In the genomic region with DNA sequence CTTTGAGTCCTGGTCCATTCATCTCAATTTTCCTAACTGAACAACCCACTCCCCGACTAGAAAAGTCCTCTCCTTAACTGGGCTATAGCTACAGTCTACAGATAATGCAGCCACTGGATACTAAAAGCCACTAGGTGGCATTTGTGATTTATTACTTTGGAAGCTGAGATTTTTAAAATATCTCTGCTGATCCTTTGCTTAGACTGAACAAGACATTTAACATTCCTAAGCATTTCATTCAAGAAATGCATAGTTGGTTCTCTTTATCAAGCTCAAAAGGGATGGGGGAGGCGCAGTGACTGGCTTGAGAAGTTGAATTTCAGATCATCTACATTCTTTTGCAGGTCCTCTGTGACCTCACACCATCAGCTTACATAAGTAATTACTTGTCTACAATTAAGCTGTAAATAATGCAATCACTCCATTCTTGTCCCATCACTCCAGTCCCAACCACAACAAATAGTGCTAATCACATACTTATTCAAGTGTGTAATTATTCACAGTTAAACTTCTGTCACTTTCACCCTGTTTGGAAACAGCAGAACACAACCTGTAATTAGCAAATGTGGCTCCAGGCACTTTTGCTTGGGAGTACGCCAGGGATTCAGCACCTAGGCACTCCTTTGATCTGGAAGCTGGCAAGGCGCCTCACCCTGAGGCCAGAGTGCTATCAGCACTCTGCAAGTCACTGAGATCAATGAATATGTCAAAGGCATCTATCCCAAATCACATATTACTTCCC, we compare ENCODE assay signal across 9 cellular contexts.
DNase-seq lines count a peak whose midpoint lies in the region; ATAC-seq, FAIRE-seq and TF ChIP-seq lines count a peak whose summit lies in the region.
"Had no signal": no experiment of that assay in that cellular context is flagged by ENCODE, and none has a peak within 500 bp of the region (broad histone marks: within the 10 kb centered on the region; RNA-seq: fewer than 3 reads in every experiment).

No MANE protein-coding gene starts in this region.

- H3K27ac Mint-ChIP-seq in CD4-positive, alpha-beta memory T cell: no peak overlapping the region

- POLR2A ChIA-PET in CD4-positive, alpha-beta memory T cell (lab: Charles Lee; ENCODE audit: partially characterized antibody): no interaction called here

- no peaks in the 10 kb centered on the region for H3K4me1 Mint-ChIP-seq in CD4-positive, alpha-beta memory T cell

- no peak overlapping the region for H3K14ac ChIP-seq in mesenchymal stem cell (ENCODE audit: low read length in 2 of 2)

- H3K4me2 ChIP-seq in mesenchymal stem cell (ENCODE audit: low read length, poor library complexity, severe bottlenecking): no peak overlapping the region

- WGBS in mesenchymal stem cell: 31% methylated on average over 3 of the region's 4 CpGs

- CTCF ChIA-PET in CD4-positive, alpha-beta memory T cell (lab: Charles Lee; ENCODE audit: partially characterized antibody): no interaction called here

- no peak overlapping the region for H4K91ac ChIP-seq in mesenchymal stem cell (ENCODE audit: low read length)

- no peak overlapping the region for H3K4me3 Mint-ChIP-seq in CD4-positive, alpha-beta memory T cell

- H2BK5ac ChIP-seq in mesenchymal stem cell (ENCODE audit: low read depth, low read length, poor library complexity, severe bottlenecking): no peak overlapping the region

- peak; percentile 22 for TF ChIP-seq CTCF in bronchial epithelial cell (IDR thresholded peaks at IDR 0.05; ENCODE audit: insufficient read depth, low read length, severe bottlenecking)

- intact Hi-C loops in CD4-positive, alpha-beta memory T cell (cut with micrococcal nuclease): no loop called here

- H3K36me3 Mint-ChIP-seq in CD4-positive, alpha-beta memory T cell: no peaks in the 10 kb centered on the region

- H3K23ac ChIP-seq in mesenchymal stem cell (ENCODE audit: low read length in 2 of 2): no peak overlapping the region

- H3K36me3 ChIP-seq in bronchial epithelial cell (ENCODE audit: control insufficient read depth, insufficient read depth, low read length) (no peaks in the 10 kb centered on the region), mesenchymal stem cell (ENCODE audit: control insufficient read depth in 1 of 2, insufficient read depth in 2 of 2, low read depth in 1 of 2, low read length in 2 of 2) (no peaks in the 10 kb centered on the region)
- H3K36me3 ChIP-seq in CD4-positive, alpha-beta memory T cell (ENCODE audit: insufficient read depth, low read length): no peaks in the 10 kb centered on the region

- peaks cover 4 to 38% (median 14%) of the 10 kb centered on the region in 8 donors for H3K9me3 Mint-ChIP-seq in CD4-positive, alpha-beta memory T cell

- H3K4ac ChIP-seq in mesenchymal stem cell (ENCODE audit: low read depth in 1 of 2, low read length in 2 of 2): no peak overlapping the region

- H2AFZ ChIP-seq in mesenchymal stem cell (ENCODE audit: low read depth, low read length): no peak overlapping the region

- H3K9ac ChIP-seq in mesenchymal stem cell (ENCODE audit: low read length): no peak overlapping the region

- no peaks in the 10 kb centered on the region for H3K9me3 ChIP-seq in mesenchymal stem cell (ENCODE audit: control insufficient read depth, low read length)
- H3K9me3 ChIP-seq in CD4-positive, alpha-beta memory T cell (ENCODE audit: control insufficient read depth in 1 of 2, low read length in 2 of 2): no peaks in the 10 kb centered on the region

- ATAC-seq in HG03280 (IDR thresholded peaks at IDR 0.05; ENCODE audit: unreplicated experiment): no peak

- H3K27me3 ChIP-seq in bronchial epithelial cell (ENCODE audit: control insufficient read depth, insufficient read depth, low read length) (no peaks in the 10 kb centered on the region), mesenchymal stem cell (ENCODE audit: control insufficient read depth in 1 of 2, insufficient read depth in 1 of 2, low read length in 2 of 2) (no peaks in the 10 kb centered on the region)
- H3K27me3 ChIP-seq in CD4-positive, alpha-beta memory T cell (ENCODE audit: insufficient read depth, low read length): no peaks in the 10 kb centered on the region

- no peaks in the 10 kb centered on the region for H3K79me1 ChIP-seq in mesenchymal stem cell (replicated peaks; ENCODE audit: low read length, poor library complexity, severe bottlenecking)

- H2BK120ac ChIP-seq in mesenchymal stem cell (ENCODE audit: low read depth, low read length): no peak overlapping the region

- FAIRE-seq in bronchial epithelial cell (lab: Jason Lieb, UNC): no peak

- no peak overlapping the region for H2AK5ac ChIP-seq in mesenchymal stem cell (ENCODE audit: low read length, severe bottlenecking)

- H3K4me1 ChIP-seq in mesenchymal stem cell (ENCODE audit: control insufficient read depth, insufficient read depth, low read depth, low read length): peaks cover 1% of the 10 kb centered on the region
- H3K4me1 ChIP-seq in CD4-positive, alpha-beta memory T cell (ENCODE audit: insufficient read depth, low read length): no peaks in the 10 kb centered on the region

- no peak overlapping the region for H4K8ac ChIP-seq in mesenchymal stem cell (ENCODE audit: low read length)

- no peaks in the 10 kb centered on the region for H3K27me3 Mint-ChIP-seq in CD4-positive, alpha-beta memory T cell

- no peak overlapping the region for H2BK15ac ChIP-seq in mesenchymal stem cell (ENCODE audit: low read depth, poor library complexity, severe bottlenecking)

- H2BK12ac ChIP-seq in mesenchymal stem cell (ENCODE audit: low read length in 2 of 2): no peak overlapping the region

- H3K4me3 ChIP-seq in bronchial epithelial cell (ENCODE audit: low read depth, low read length): no peak overlapping the region
- H3K4me3 ChIP-seq in mesenchymal stem cell (ENCODE audit: insufficient read depth in 1 of 2, low read depth in 1 of 2, low read length in 2 of 2): no peak overlapping the region
- no peak overlapping the region for H3K4me3 ChIP-seq in CD4-positive, alpha-beta memory T cell (ENCODE audit: low read length in 2 of 2)

- H3K27ac ChIP-seq in mesenchymal stem cell (ENCODE audit: low read length, poor library complexity, severe bottlenecking): no peak overlapping the region
- H3K27ac ChIP-seq in CD4-positive, alpha-beta memory T cell (ENCODE audit: low read depth, low read length): no peak overlapping the region

- H3K18ac ChIP-seq in mesenchymal stem cell (ENCODE audit: low read depth in 1 of 2, low read length in 2 of 2): no peak overlapping the region

- DNase-seq in D341Med (ENCODE audit: low spot score) (peak; percentile 40), NCI-H2081 (lab: John Stamatoyannopoulos, UW) (peak; percentile 81 to 97), bronchial epithelial cell (ENCODE audit: low read depth) (peak; percentile 50), mesenchymal stem cell (peak; percentile 8)
- DNase-seq in CD4-positive, alpha-beta memory T cell: no peak
- DNase-seq in effector CD4-positive, alpha-beta T cell: no peak
- DNase-seq in stimulated activated CD4-positive, alpha-beta T cell treated with anti-CD3 and anti-CD28 coated beads, Interleukin-4, amount 100 ng/mL, for 24 hours: no peak
- DNase-seq: activated CD4-positive, alpha-beta T cell treated with anti-CD3 and anti-CD28 coated beads for 1 hour had no signal

Comparison
In these comparisons a context has a peak if more than half of its experiments do, and no peak if none do; other contexts are left out.
1. DNase-seq: peak in D341Med (single experiment), NCI-H2081 (2 of 2), bronchial epithelial cell (single experiment) and mesenchymal stem cell (single experiment); none in CD4-positive, alpha-beta memory T cell (0 of 5), effector CD4-positive, alpha-beta T cell (single experiment) and stimulated activated CD4-positive, alpha-beta T cell treated with anti-CD3 and anti-CD28 coated beads, Interleukin-4, amount 100 ng/mL, for 24 hours (single experiment).